In genomic region chr5:159655757-159656409, GRCh38 we compare ENCODE assay signal across 16 cellular contexts.
DNase-seq lines count a peak whose midpoint lies in the region; ATAC-seq and TF ChIP-seq lines count a peak whose summit lies in the region.
"Had no signal": no experiment of that assay in that cellular context is flagged by ENCODE, and none has a peak within 500 bp of the region (broad histone marks: within the 10 kb centered on the region; RNA-seq: fewer than 3 reads in every experiment).

No MANE protein-coding gene starts in this region.

- ATAC-seq in heart left ventricle (peak; percentile 44 to 88 (median 64)), right cardiac atrium (no peak), left ventricle myocardium superior (peak; percentile 78), HG03135 (IDR thresholded peaks at IDR 0.05; ENCODE audit: unreplicated experiment) (no peak)
- ATAC-seq: HCT116 had no signal

- TF ChIP-seq CTCF in heart left ventricle (IDR thresholded peaks at IDR 0.05) = no peak

- no peak for TF ChIP-seq POLR2A in heart left ventricle (IDR thresholded peaks at IDR 0.05)

- peaks cover 0 to 20% (median 4%) of the 10 kb centered on the region in 12 donors for H3K4me1 ChIP-seq in heart left ventricle
- H3K4me1 ChIP-seq in right cardiac atrium (ENCODE audit: control insufficient read depth, insufficient read depth, low read length) = peaks cover 4% of the 10 kb centered on the region

- H3K27ac ChIP-seq in heart left ventricle (peak overlapping the region in 7 of 12 donors; percentile 52 to 81 (median 67)), right cardiac atrium (ENCODE audit: low read length) (no peak overlapping the region)
- H3K27ac ChIP-seq: HL-60, SK-N-MC had no signal

- intact Hi-C loops in heart left ventricle (cut with DNase I) = loop anchor here in 3 of 10 donors (5.0 to 10.0 kb wide), 4 partner anchors 134 to 209 kb away; no protein-coding TSS in a partner anchor
- intact Hi-C loops in right cardiac atrium (cut with DNase I) = no loop called here
- intact Hi-C loops in left ventricle myocardium superior (cut with micrococcal nuclease) = no loop called here

- H3K27me3 ChIP-seq in heart left ventricle = no peaks in the 10 kb centered on the region
- no peaks in the 10 kb centered on the region for H3K27me3 ChIP-seq in right cardiac atrium (ENCODE audit: control insufficient read depth, insufficient read depth)

- no peaks in the 10 kb centered on the region for H3K9me3 ChIP-seq in heart left ventricle
- no peaks in the 10 kb centered on the region for H3K9me3 ChIP-seq in right cardiac atrium (ENCODE audit: control insufficient read depth, low read length)

- DNase-seq in heart left ventricle = peak in 3 of 5 donors; percentile 23 to 41 (median 25)
- no peak for DNase-seq in right cardiac atrium
- DNase-seq in NCI-H1436 (lab: John Stamatoyannopoulos, UW) = peak; percentile 30
- no peak for DNase-seq in left ventricle myocardium superior
- DNase-seq in activated CD4-positive, CD25-positive, alpha-beta regulatory T cell treated with anti-CD3 and anti-CD28 coated beads, Interleukin-2, amount 50 U/mL, for 72 hours = no peak
- no peak for DNase-seq in activated CD4-positive, alpha-beta T cell treated with anti-CD3 and anti-CD28 coated beads, Interleukin-2, amount 50 U/mL, for 1 hour
- DNase-seq: ACHN; Calu3; CD4-positive, CD25-positive, alpha-beta regulatory T cell; GF-D8; Kasumi-1; NCI-H2029 treated with DMSO at 0.1 percent for 48 hours had no signal

- H3K4me3 ChIP-seq in heart left ventricle = no peak overlapping the region
- no peak overlapping the region for H3K4me3 ChIP-seq in right cardiac atrium (ENCODE audit: low read length)
- H3K4me3 ChIP-seq: SK-N-MC had no signal

- no peaks in the 10 kb centered on the region for H3K36me3 ChIP-seq in heart left ventricle

- 44 to 61% (median 58%) methylated on average over 3 of the region's 3 CpGs for WGBS in heart left ventricle, 4 donors
- WGBS in right cardiac atrium = 63% methylated on average over 3 of the region's 3 CpGs

Comparison
In these comparisons a context has a peak if more than half of its experiments do, and no peak if none do; other contexts are left out.
1. ATAC-seq: peak in heart left ventricle (4 of 4) and left ventricle myocardium superior (single experiment); none in right cardiac atrium (0 of 2) and HG03135 (single experiment).
2. DNase-seq: peak in heart left ventricle (3 of 5) and NCI-H1436 (single experiment); none in right cardiac atrium (0 of 3), left ventricle myocardium superior (single experiment), activated CD4-positive, CD25-positive, alpha-beta regulatory T cell treated with anti-CD3 and anti-CD28 coated beads, Interleukin-2, amount 50 U/mL, for 72 hours (single experiment) and activated CD4-positive, alpha-beta T cell treated with anti-CD3 and anti-CD28 coated beads, Interleukin-2, amount 50 U/mL, for 1 hour (single experiment).